Comparison of ENCODE assay signal across 11 cellular contexts in genomic region chr3:133441867-133442270, GRCh38. TPM values are rescaled to one million over a fixed set of nuclear protein-coding genes. Genes with fewer than 3 reads are reported as not detected.
DNase-seq lines count a peak whose midpoint lies in the region; ATAC-seq and TF ChIP-seq lines count a peak whose summit lies in the region.
"Had no signal": no experiment of that assay in that cellular context is flagged by ENCODE, and none has a peak within 500 bp of the region (broad histone marks: within the 10 kb centered on the region; RNA-seq: fewer than 3 reads in every experiment).

No MANE protein-coding gene starts in this region.

- TF ChIP-seq POLR2A in spleen (IDR thresholded peaks at IDR 0.05) (no peak), tibial nerve (IDR thresholded peaks at IDR 0.05) (no peak)

- peak overlapping the region; percentile 86 for H3K4me3 Mint-ChIP-seq in T-helper 2 cell treated with Interferon-gamma antibody and Interleukin-4, amounts not matched to agents 5 μg/mL and 100 μg/mL, for 36 hours

- peaks cover 12% of the 10 kb centered on the region for H3K9me3 Mint-ChIP-seq in T-helper 2 cell treated with Interferon-gamma antibody and Interleukin-4, amounts not matched to agents 5 μg/mL and 100 μg/mL, for 36 hours

- H3K36me3 ChIP-seq in spleen, result no peaks in the 10 kb centered on the region
- no peaks in the 10 kb centered on the region for H3K36me3 ChIP-seq in tibial nerve

- peaks cover 36% of the 10 kb centered on the region for H3K4me1 Mint-ChIP-seq in T-helper 2 cell treated with Interferon-gamma antibody and Interleukin-4, amounts not matched to agents 5 μg/mL and 100 μg/mL, for 36 hours (ENCODE audit: low read depth)

- H3K27ac Mint-ChIP-seq in T-helper 2 cell treated with Interferon-gamma antibody and Interleukin-4, amounts not matched to agents 5 μg/mL and 100 μg/mL, for 36 hours, result peak overlapping the region; percentile 95

- no peak for TF ChIP-seq EP300 in tibial nerve (IDR thresholded peaks at IDR 0.05)

- H3K4me3 ChIP-seq in spleen (peak overlapping the region in 3 of 8 donors; percentile 5 to 48 (median 17)), coronary artery (no peak overlapping the region), tibial nerve (no peak overlapping the region)

- H3K27me3 ChIP-seq in spleen (replicated peaks in 1 of 7), result no peaks in the 10 kb centered on the region
- H3K27me3 ChIP-seq in tibial nerve, result no peaks in the 10 kb centered on the region

- 15 to 31% (median 25%) methylated on average over 3 of the region's 3 CpGs for WGBS in spleen, 5 donors
- 56 to 61% methylated on average over 3 of the region's 3 CpGs for WGBS in tibial nerve, 2 donors

- DNase-seq in activated T-cell treated with anti-CD3 and anti-CD28 coated beads for 4 hours (peak; percentile 1), spleen (no peak), Ammon's horn (ENCODE audit: low spot score) (no peak), coronary artery (ENCODE audit: low spot score) (no peak), tibial nerve (ENCODE audit: low spot score in 2 of 2) (no peak)
- no peak for DNase-seq in activated T-cell treated with anti-CD3 and anti-CD28 coated beads, Interleukin-2, amount 50 U/mL, for 48 hours
- peak; percentile 24 for DNase-seq in T-helper 2 cell treated with Interferon-gamma antibody and Interleukin-4, amounts not matched to agents 5 μg/mL and 100 μg/mL, for 36 hours (ENCODE audit: low spot score)
- DNase-seq: amygdala, C1 segment of cervical spinal cord, NCI-H1105 had no signal

- H3K9me3 ChIP-seq in spleen (peaks cover 0 to 13% (median 0%) of the 10 kb centered on the region in 8 donors), tibial nerve (no peaks in the 10 kb centered on the region)

- peak; percentile 66 for ATAC-seq in HG02943 (IDR thresholded peaks at IDR 0.05; ENCODE audit: low read depth, unreplicated experiment)

- intact Hi-C loops in spleen (cut with DNase I; ENCODE audit: low total_unique reads), result no loop called here

- peaks cover 6% of the 10 kb centered on the region for H3K36me3 Mint-ChIP-seq in T-helper 2 cell treated with Interferon-gamma antibody and Interleukin-4, amounts not matched to agents 5 μg/mL and 100 μg/mL, for 36 hours (ENCODE audit: low read depth)

- H3K27ac ChIP-seq in spleen (peak overlapping the region in 7 of 8 donors; percentile 52 to 77 (median 67)), coronary artery (no peak overlapping the region), tibial nerve (no peak overlapping the region)

- H3K4me1 ChIP-seq in spleen, result peaks cover 0 to 38% (median 16%) of the 10 kb centered on the region in 6 donors
- H3K4me1 ChIP-seq in tibial nerve, result no peaks in the 10 kb centered on the region

- no peaks in the 10 kb centered on the region for H3K27me3 Mint-ChIP-seq in T-helper 2 cell treated with Interferon-gamma antibody and Interleukin-4, amounts not matched to agents 5 μg/mL and 100 μg/mL, for 36 hours (ENCODE audit: low read depth)

- no peak for TF ChIP-seq CTCF in spleen (IDR thresholded peaks at IDR 0.05 in 8 of 11, conservative IDR thresholded peaks at IDR 0.05 in 3 of 11)
- no peak for TF ChIP-seq CTCF in coronary artery (IDR thresholded peaks at IDR 0.05)
- TF ChIP-seq CTCF in tibial nerve (IDR thresholded peaks at IDR 0.05), result no peak

RNA-seq across cellular contexts. Expression of gene BFSP2, which starts 42.0 kb away (rescaled TPM):
- total RNA-seq in spleen, result 1 to 10 TPM in 6 of 7 donors, not detected in 1; 1.5 to 4.1 (median 2.7) TPM
- polyA plus RNA-seq in spleen, result 10 to 100 TPM in 2 of 3 donors, 1 to 10 TPM in 1; 8.6 to 52.5 (median 15.9) TPM
- 1 to 10 TPM in 1 of 4 donors, not detected in 3; 2.6 TPM for total RNA-seq in tibial nerve

Comparison
In these comparisons a context has a peak if more than half of its experiments do, and no peak if none do; other contexts are left out.
1. DNase-seq: peak in activated T-cell treated with anti-CD3 and anti-CD28 coated beads for 4 hours (single experiment) and T-helper 2 cell treated with Interferon-gamma antibody and Interleukin-4, amounts not matched to agents 5 μg/mL and 100 μg/mL, for 36 hours (single experiment); none in activated T-cell treated with anti-CD3 and anti-CD28 coated beads, Interleukin-2, amount 50 U/mL, for 48 hours (0 of 2), spleen (single experiment), Ammon's horn (single experiment), coronary artery (single experiment) and tibial nerve (0 of 2).
2. H3K27ac ChIP-seq: peak in spleen (7 of 8); none in coronary artery (0 of 2) and tibial nerve (0 of 4).